Comparison of ENCODE assay signal across 8 cellular contexts in genomic region chr13:75458696-75459422, GRCh38. TPM values are rescaled to one million over a fixed set of nuclear protein-coding genes. Genes with fewer than 3 reads are reported as not detected.
DNase-seq lines count a peak whose midpoint lies in the region; ATAC-seq, FAIRE-seq and TF ChIP-seq lines count a peak whose summit lies in the region.

No MANE protein-coding gene starts in this region.

- H4K20me1 ChIP-seq in H1 (replicated peaks in 1 of 2; ENCODE audit: control insufficient read depth in 1 of 2, insufficient read depth in 2 of 2, low read length in 2 of 2) (no peaks in the 10 kb centered on the region), osteoblast (ENCODE audit: insufficient read depth, low read length) (peaks cover 7% of the 10 kb centered on the region), GM23248 (ENCODE audit: insufficient read depth) (no peaks in the 10 kb centered on the region)

- H3K9me2 ChIP-seq in GM23248 (ENCODE audit: insufficient read depth) = no peaks in the 10 kb centered on the region

- no peak overlapping the region for H2BK5ac ChIP-seq in H1 (ENCODE audit: low read depth, low read length)

- H3K79me2 ChIP-seq in H1 (ENCODE audit: control insufficient read depth in 1 of 2, insufficient read depth in 2 of 2, low read length in 2 of 2) (peaks cover 0 to 22% of the 10 kb centered on the region in 2 experiments; a peak in 2 of 4 replicates), osteoblast (ENCODE audit: insufficient read depth, low read length) (peaks cover 33% of the 10 kb centered on the region), GM23248 (ENCODE audit: insufficient read depth) (peaks cover 40% of the 10 kb centered on the region)

- no peak overlapping the region for H4K5ac ChIP-seq in H1 (ENCODE audit: insufficient read length, low read depth, low read length)

- H3K27ac ChIP-seq in H1 (ENCODE audit: low read depth, low read length) = peak overlapping the region; percentile 76
- peak overlapping the region; percentile 85 to 98 (median 92) for H3K27ac ChIP-seq in gastrocnemius medialis
- no peak overlapping the region for H3K27ac ChIP-seq in osteoblast (ENCODE audit: low read depth, low read length)
- no peak overlapping the region for H3K27ac ChIP-seq in GM23248

- H2AK5ac ChIP-seq in H1 (ENCODE audit: low read depth, low read length) = no peak overlapping the region

- TF ChIP-seq EP300 in H1 (IDR thresholded peaks at IDR 0.05; ENCODE audit: borderline replicate concordance in 1 of 2, low read depth in 2 of 2, low read length in 2 of 2) = no peak

- no peak for TF ChIP-seq RAD21 in H1 (IDR thresholded peaks at IDR 0.05 in 1 of 2, conservative IDR thresholded peaks at IDR 0.05 in 1 of 2; ENCODE audit: low read depth in 2 of 2, low read length in 2 of 2)

- H3K4me2 ChIP-seq in H1 (ENCODE audit: insufficient read depth in 1 of 2, low read depth in 2 of 2, low read length in 2 of 2) (peak overlapping the region; percentile 22 to 36; a peak in 3 of 4 replicates), osteoblast (ENCODE audit: insufficient read depth, low read length) (no peak overlapping the region), GM23248 (ENCODE audit: unreplicated experiment) (no peak overlapping the region)

- WGBS in H1 (ENCODE audit: extremely low coverage in 1 of 2, insufficient coverage in 1 of 2, insufficient read length in 1 of 2, insufficient replicate concordance in 2 of 2, low coverage in 1 of 2, low lambda C conversion rate in 2 of 2, missing lambda C conversion rate in 1 of 2), 2 experiments = 57% methylated on average over 6 of the region's 6 CpGs; no CpG with 5 or more reads in 1 of the 2 experiments
- 90 to 91% methylated on average over 6 of the region's 6 CpGs for WGBS in GM23248 (ENCODE audit: low coverage in 1 of 2, low lambda C conversion rate in 2 of 2, missing lambda C conversion rate in 2 of 2), 2 experiments

- no peak overlapping the region for H3K23ac ChIP-seq in H1 (ENCODE audit: insufficient read length)

- no peak overlapping the region for H3K56ac ChIP-seq in H1 (replicated peaks; ENCODE audit: insufficient read length, low read depth, low read length)

- peak overlapping the region in 2 of 4 experiments; percentile 10 to 28; a peak in 2 of 7 replicates for H3K9ac ChIP-seq in H1 (replicated peaks in 1 of 4; ENCODE audit: extremely low read depth in 1 of 4, low read depth in 3 of 4, low read length in 3 of 4)
- H3K9ac ChIP-seq in GM23248 = no peak overlapping the region

- in situ Hi-C loops in G401 (cut with HindIII; ENCODE audit: low sequenced_read_pairs) = no loop called here
- in situ Hi-C loops in gastrocnemius medialis (cut with MboI; ENCODE audit: low sequenced_read_pairs in 4 of 4) = no loop called here
- in situ Hi-C loops in GM23248 (cut with MboI) = no loop called here

- no peak for FAIRE-seq in H1 (lab: Jason Lieb, UNC)

- H3K18ac ChIP-seq in H1 (ENCODE audit: extremely low read depth, low read length) = peak overlapping the region; percentile 2; the same call in 1 of the 2 replicates

- peaks cover 0 to 9% (median 4%) of the 10 kb centered on the region in 4 experiments; a peak in 4 of 7 replicates for H3K4me1 ChIP-seq in H1 (replicated peaks in 1 of 4; ENCODE audit: control insufficient read depth in 3 of 4, insufficient read depth in 4 of 4, low read length in 3 of 4)
- H3K4me1 ChIP-seq in gastrocnemius medialis = peaks cover 84 to 91% of the 10 kb centered on the region in 2 donors
- H3K4me1 ChIP-seq in osteoblast (ENCODE audit: insufficient read depth, low read length) = peaks cover 7% of the 10 kb centered on the region
- H3K4me1 ChIP-seq in GM23248 (ENCODE audit: insufficient read depth) = peaks cover 9% of the 10 kb centered on the region; the same call in 1 of the 2 replicates

- H2BK120ac ChIP-seq in H1 (replicated peaks; ENCODE audit: low read depth, low read length) = no peak overlapping the region

- no peaks in the 10 kb centered on the region for H3K23me2 ChIP-seq in H1 (ENCODE audit: low read depth, low read length)

- H3K27ac Mint-ChIP-seq in activated CD4-positive, alpha-beta T cell treated with anti-CD3 and anti-CD28 coated beads for 36 hours = no peak overlapping the region

- TF ChIP-seq POLR2A in H1 (IDR thresholded peaks at IDR 0.05; ENCODE audit: control extremely low read depth in 1 of 2, low read depth in 2 of 2, low read length in 2 of 2) = no peak
- no peak for TF ChIP-seq POLR2A in gastrocnemius medialis (IDR thresholded peaks at IDR 0.05)

- DNase-seq in G401 (ENCODE audit: low spot score) (peak; percentile 59), H1 (ENCODE audit: low read depth in 1 of 2, low spot score in 2 of 2) (no peak), gastrocnemius medialis (peak; percentile 84), osteoblast (ENCODE audit: insufficient read length, low spot score, missing footprints) (no peak), GM23248 (no peak)
- no peak for DNase-seq in activated CD4-positive, alpha-beta T cell treated with anti-CD3 and anti-CD28 coated beads for 36 hours

- H3K9me3 ChIP-seq in H1 (ENCODE audit: insufficient read depth in 2 of 2, low read depth in 1 of 2, low read length in 1 of 2) (no peaks in the 10 kb centered on the region), gastrocnemius medialis (no peaks in the 10 kb centered on the region), osteoblast (ENCODE audit: low read depth, low read length) (no peaks in the 10 kb centered on the region), GM23248 (ENCODE audit: low read depth) (no peaks in the 10 kb centered on the region)

- H4K8ac ChIP-seq in H1 (ENCODE audit: extremely low read depth, insufficient read depth, low read length) = no peak overlapping the region

- no peak overlapping the region for H4K91ac ChIP-seq in H1 (replicated peaks; ENCODE audit: insufficient read length, low read length)

- H3K36me3 Mint-ChIP-seq in activated CD4-positive, alpha-beta T cell treated with anti-CD3 and anti-CD28 coated beads for 36 hours (ENCODE audit: low read depth) = no peaks in the 10 kb centered on the region

- POLR2A ChIA-PET in H1 (lab: Charles Lee; ENCODE audit: partially characterized antibody) = interaction anchor here (1.0 to 1.4 kb wide), 2 partner anchors 9 to 79 kb away, joined by 3 read pairs; partner anchors contain the start of gene COMMD6
- POLR2A ChIA-PET in activated CD4-positive, alpha-beta T cell treated with anti-CD3 and anti-CD28 coated beads for 36 hours (lab: Charles Lee) = interaction anchor here (0.6 kb wide), 1 partner anchor 93 kb away, joined by 3 read pairs; no protein-coding TSS in a partner anchor

- CTCF ChIA-PET in H1 (lab: Charles Lee; ENCODE audit: partially characterized antibody) = interaction anchor here (1.2 to 1.8 kb wide), 2 partner anchors 14 to 23 kb away, joined by 3 to 6 read pairs; partner anchors contain the start of gene TBC1D4
- CTCF ChIA-PET in activated CD4-positive, alpha-beta T cell treated with anti-CD3 and anti-CD28 coated beads for 36 hours (lab: Charles Lee) = interaction anchor here (0.6 to 0.7 kb wide), 2 partner anchors 28 to 334 kb away, joined by 3 to 4 read pairs; no protein-coding TSS in a partner anchor

- H2AFZ ChIP-seq in H1 (ENCODE audit: low read length) (no peak overlapping the region), osteoblast (ENCODE audit: low read length) (no peak overlapping the region), GM23248 (no peak overlapping the region)

- TF ChIP-seq CTCF in H1 (IDR thresholded peaks at IDR 0.05; ENCODE audit: control extremely low read depth in 1 of 3, insufficient read depth in 1 of 3, low read depth in 1 of 3, low read length in 3 of 3) (no peak), gastrocnemius medialis (IDR thresholded peaks at IDR 0.05 in 4 of 5, conservative IDR thresholded peaks at IDR 0.05 in 1 of 5) (no peak), osteoblast (IDR thresholded peaks at IDR 0.05; ENCODE audit: extremely low read depth, low read depth, low read length) (no peak)

- H2BK15ac ChIP-seq in H1 (ENCODE audit: low read length) = no peak overlapping the region

- H3K4me3 ChIP-seq in H1 (ENCODE audit: extremely low read depth in 1 of 4, insufficient read depth in 2 of 4, low read depth in 3 of 4, low read length in 4 of 4) (no peak overlapping the region), gastrocnemius medialis (peak overlapping the region in 3 of 4 donors; percentile 4 to 20 (median 11)), osteoblast (ENCODE audit: insufficient read depth, low read length) (no peak overlapping the region), GM23248 (no peak overlapping the region)

- H3K4me1 Mint-ChIP-seq in activated CD4-positive, alpha-beta T cell treated with anti-CD3 and anti-CD28 coated beads for 36 hours = no peaks in the 10 kb centered on the region

- H3K9me3 Mint-ChIP-seq in activated CD4-positive, alpha-beta T cell treated with anti-CD3 and anti-CD28 coated beads for 36 hours (ENCODE audit: low read depth) = no peaks in the 10 kb centered on the region

- H2BK12ac ChIP-seq in H1 (ENCODE audit: low read depth, low read length) = 0 out of 2 replicates have a peak overlapping the region, but pooled peaks have one; percentile 1

- H3K4me3 Mint-ChIP-seq in activated CD4-positive, alpha-beta T cell treated with anti-CD3 and anti-CD28 coated beads for 36 hours = no peak overlapping the region

- H3F3A ChIP-seq in GM23248 (ENCODE audit: insufficient read depth) = peaks cover 8% of the 10 kb centered on the region

- no peaks in the 10 kb centered on the region for H3K27me3 ChIP-seq in H1 (replicated peaks in 1 of 4; ENCODE audit: control insufficient read depth in 3 of 4, extremely low read depth in 1 of 4, insufficient read depth in 3 of 4, low read length in 3 of 4)
- H3K27me3 ChIP-seq in gastrocnemius medialis = no peaks in the 10 kb centered on the region
- no peaks in the 10 kb centered on the region for H3K27me3 ChIP-seq in osteoblast (ENCODE audit: insufficient read depth, low read length)
- H3K27me3 ChIP-seq in GM23248 (replicated peaks; ENCODE audit: insufficient read depth) = no peaks in the 10 kb centered on the region

- no peaks in the 10 kb centered on the region for H3K79me1 ChIP-seq in H1 (ENCODE audit: low read depth, low read length)

- intact Hi-C loops in gastrocnemius medialis (cut with DNase I; ENCODE audit: low total_unique reads) = loop anchor here (10.0 kb wide), 1 partner anchor 306 kb away; no protein-coding TSS in a partner anchor
- intact Hi-C loops in activated CD4-positive, alpha-beta T cell treated with anti-CD3 and anti-CD28 coated beads for 36 hours (cut with DNase I, micrococcal nuclease) = no loop called here

- no peak overlapping the region for H3K14ac ChIP-seq in H1 (ENCODE audit: insufficient read length)

- ATAC-seq in GM21528 (IDR thresholded peaks at IDR 0.05; ENCODE audit: low FRiP score, unreplicated experiment) (peak; percentile 100), HG03575 (IDR thresholded peaks at IDR 0.05; ENCODE audit: extremely low read depth, insufficient number of reproducible peaks, low FRiP score, unreplicated experiment) (peak; percentile 98), gastrocnemius medialis (peak; percentile 84 to 95)
- no peak for ATAC-seq in activated CD4-positive, alpha-beta T cell treated with anti-CD3 and anti-CD28 coated beads for 36 hours

- peaks cover 11% of the 10 kb centered on the region for H3K27me3 Mint-ChIP-seq in activated CD4-positive, alpha-beta T cell treated with anti-CD3 and anti-CD28 coated beads for 36 hours

- H3K36me3 ChIP-seq in H1 (ENCODE audit: control insufficient read depth in 2 of 4, insufficient read depth in 4 of 4, low read length in 3 of 4) (no peaks in the 10 kb centered on the region), gastrocnemius medialis (no peaks in the 10 kb centered on the region), osteoblast (ENCODE audit: insufficient read depth, low read length) (no peaks in the 10 kb centered on the region), GM23248 (ENCODE audit: low read depth) (no peaks in the 10 kb centered on the region)

- no peak overlapping the region for H2BK20ac ChIP-seq in H1 (ENCODE audit: low read length)

- H3K4ac ChIP-seq in H1 (replicated peaks; ENCODE audit: insufficient read length, low read depth, low read length) = no peak overlapping the region

RNA-seq across cellular contexts. Expression of gene TBC1D4, which starts 23.1 kb away (rescaled TPM):
- 0.78 and 1.2 TPM in 2 replicates for total RNA-seq in G401 (2014; rRNA removed; shearing (Covaris generic))
- 37.5 and 39.0 TPM in 2 replicates for total RNA-seq in H1 (2021; fragmentation: NEBNext Ultra II Directional; extraction: Animal tissue kit (Norgen Biotek cat#: 25700))
- polyA plus RNA-seq in H1 (2011; rRNA removed) = 11.6 and 16.7 TPM in 2 replicates
- polyA plus RNA-seq in H1 (2011; cell fraction: cytosol; rRNA removed) = 16.4 TPM
- 21.3 TPM for polyA plus RNA-seq in H1 (2011; cell fraction: nucleus; rRNA removed)
- 19.2 to 25.6 TPM (median 20.6 TPM) in 4 replicates for polyA plus RNA-seq in H1 (2012, experiment 1 of 2)
- 1.6 TPM for polyA plus RNA-seq in H1 (2012, experiment 2 of 2)
- 22.9 TPM for polyA plus RNA-seq in H1 (2013, experiment 1 of 2)
- 22.2 TPM for polyA plus RNA-seq in H1 (2013, experiment 2 of 2)
- polyA minus RNA-seq in H1 (2011; rRNA and poly(A)+ RNA removed) = 61.6 and 62.0 TPM in 2 replicates
- polyA minus RNA-seq in H1 (2011; cell fraction: cytosol; rRNA and poly(A)+ RNA removed) = 33.6 TPM
- 32.1 TPM for polyA minus RNA-seq in H1 (2011; cell fraction: nucleus; rRNA and poly(A)+ RNA removed)
- total RNA-seq in gastrocnemius medialis = 100 to 1,000 TPM in 3 of 4 donors, 10 to 100 TPM in 1; 49.9 to 279 (median 211) TPM
- 18.6 and 19.5 TPM in 2 replicates for total RNA-seq in osteoblast
- 13.5 and 19.3 TPM in 2 replicates for total RNA-seq in GM23248 (2014; rRNA removed; shearing (Covaris generic))
- polyA plus RNA-seq in GM23248 (2016; fragmentation: Nextera tagmentation; extraction: Ambion mirVana) = 5.5 and 6.7 TPM in 2 replicates
- 10 to 100 TPM; 29.4 to 31.7 TPM for total RNA-seq in activated CD4-positive, alpha-beta T cell treated with anti-CD3 and anti-CD28 coated beads for 36 hours

Comparison
In these comparisons a context has a peak if more than half of its experiments do, and no peak if none do; other contexts are left out.
1. DNase-seq: peak in G401 (single experiment) and gastrocnemius medialis (2 of 2); none in H1 (0 of 2), osteoblast (single experiment), GM23248 (single experiment) and activated CD4-positive, alpha-beta T cell treated with anti-CD3 and anti-CD28 coated beads for 36 hours (single experiment).
2. H3K27ac ChIP-seq: peak in H1 (single experiment) and gastrocnemius medialis (4 of 4); none in osteoblast (single experiment) and GM23248 (single experiment).
3. H3K4me2 ChIP-seq: peak in H1 (2 of 2); none in osteoblast (single experiment) and GM23248 (single experiment).
4. H3K4me3 ChIP-seq: peak in gastrocnemius medialis (3 of 4); none in H1 (0 of 4), osteoblast (single experiment) and GM23248 (single experiment).